9 cellular contexts compared by ENCODE assay signal in the genomic region with DNA sequence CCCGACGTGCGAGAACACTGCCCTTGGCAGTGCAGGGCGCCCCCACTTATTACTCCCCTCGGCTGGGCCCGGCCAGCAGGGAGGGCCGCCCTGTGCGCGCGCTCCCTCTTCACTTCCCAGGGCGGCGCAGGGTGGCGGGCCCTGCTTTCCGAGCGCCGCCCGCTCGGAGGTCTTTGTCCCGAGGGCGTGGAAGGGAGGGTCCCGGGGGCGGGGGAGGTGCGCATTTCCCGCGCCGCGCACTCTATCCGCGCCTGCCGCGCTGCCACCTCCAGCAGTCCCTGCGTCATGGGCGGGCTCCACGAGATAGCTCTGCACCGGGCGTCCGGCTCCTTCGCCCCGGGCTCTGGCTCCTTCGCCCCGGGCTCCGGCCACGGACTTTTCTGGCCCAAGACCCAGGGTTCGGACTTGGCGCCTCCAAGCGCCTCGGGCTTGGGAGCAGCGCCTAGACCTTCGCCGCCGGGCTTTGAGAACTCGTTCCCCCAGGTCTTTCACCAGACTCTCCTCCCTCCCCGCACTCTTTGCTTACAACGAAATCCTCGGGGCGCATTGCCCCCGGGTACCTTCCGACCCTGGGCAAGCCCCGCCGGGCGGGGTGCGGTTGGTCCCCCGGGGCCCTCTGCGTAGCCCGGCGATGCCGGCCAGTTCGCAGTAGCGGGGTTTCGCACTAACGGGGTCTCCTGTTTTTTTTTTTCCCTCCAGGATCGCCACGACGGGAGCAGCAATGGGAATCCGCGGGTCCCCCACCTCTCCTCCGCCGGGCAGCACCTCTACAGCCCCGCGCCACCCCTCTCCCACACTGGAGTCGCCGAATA. TPM values are rescaled to one million over a fixed set of nuclear protein-coding genes. Genes with fewer than 3 reads are reported as not detected.
DNase-seq lines count a peak whose midpoint lies in the region; ATAC-seq and TF ChIP-seq lines count a peak whose summit lies in the region.
"Had no signal": no experiment of that assay in that cellular context is flagged by ENCODE, and none has a peak within 500 bp of the region (broad histone marks: within the 10 kb centered on the region; RNA-seq: fewer than 3 reads in every experiment).

No MANE protein-coding gene starts in this region.

- peak overlapping the region; percentile 84 for H2AK5ac ChIP-seq in neuronal stem cell (ENCODE audit: low read depth, low read length)

- H2AFZ ChIP-seq in neuronal stem cell (ENCODE audit: low read length), result no peak overlapping the region

- ATAC-seq in activated CD8-positive, alpha-beta T cell treated with anti-CD3 and anti-CD28 coated beads for 36 hours, result no peak
- no peak for ATAC-seq in HG02884 (IDR thresholded peaks at IDR 0.05; ENCODE audit: unreplicated experiment)

- H3K9ac ChIP-seq in neuronal stem cell (ENCODE audit: low read depth, low read length, poor library complexity), result no peak overlapping the region

- peak overlapping the region; percentile 81 for H3K4me3 Mint-ChIP-seq in Calu3 (ENCODE audit: low read depth, unreplicated experiment)
- H3K4me3 Mint-ChIP-seq in activated CD8-positive, alpha-beta T cell treated with anti-CD3 and anti-CD28 coated beads for 36 hours, result no peak overlapping the region

- H2BK5ac ChIP-seq in neuronal stem cell (ENCODE audit: low read length), result peak overlapping the region; percentile 53

- intact Hi-C loops in Calu3 (cut with micrococcal nuclease; ENCODE audit: unreplicated experiment), result loop anchor here (10.0 kb wide), 1 partner anchor 56 kb away; no protein-coding TSS in a partner anchor
- intact Hi-C loops in activated CD8-positive, alpha-beta T cell treated with anti-CD3 and anti-CD28 coated beads for 36 hours (cut with micrococcal nuclease), result loop anchor here (5.0 kb wide), 1 partner anchor 297 kb away; no protein-coding TSS in a partner anchor

- H4K8ac ChIP-seq in neuronal stem cell (ENCODE audit: low read depth, low read length), result no peak overlapping the region

- H3K23ac ChIP-seq in neuronal stem cell (ENCODE audit: low read depth, low read length, poor library complexity), result no peak overlapping the region

- peak overlapping the region; percentile 89 for H3K18ac ChIP-seq in neuronal stem cell (ENCODE audit: low read length)

- no peak for TF ChIP-seq POLR2A in erythroblast (IDR thresholded peaks at IDR 0.05; ENCODE audit: low read length)

- TF ChIP-seq CTCF in Calu3 (IDR thresholded peaks at IDR 0.05; ENCODE audit: unreplicated experiment), result no peak
- no peak for TF ChIP-seq CTCF in activated CD8-positive, alpha-beta T cell treated with anti-CD3 and anti-CD28 coated beads for 36 hours (IDR thresholded peaks at IDR 0.05)

- no peak for DNase-seq in Calu3
- peak; percentile 33 for DNase-seq in MG63
- DNase-seq in erythroblast (lab: John Stamatoyannopoulos, UW), result peak; percentile 37 to 44
- DNase-seq in neuronal stem cell (ENCODE audit: low spot score), result no peak
- DNase-seq in activated CD8-positive, alpha-beta T cell treated with anti-CD3 and anti-CD28 coated beads for 36 hours, result no peak
- no peak for DNase-seq in HCEC 1CT
- no peak for DNase-seq in epidermal melanocyte (ENCODE audit: insufficient read length, low spot score)
- DNase-seq: activated B cell treated with CpG ODN at 0.5 μM for 24 hours had no signal

- H3K79me1 ChIP-seq in neuronal stem cell (ENCODE audit: low read depth, low read length), result no peaks in the 10 kb centered on the region

- H3K9me3 Mint-ChIP-seq in Calu3 (ENCODE audit: low read depth, unreplicated experiment), result no peaks in the 10 kb centered on the region
- H3K9me3 Mint-ChIP-seq in activated CD8-positive, alpha-beta T cell treated with anti-CD3 and anti-CD28 coated beads for 36 hours, result no peaks in the 10 kb centered on the region
- H3K9me3 Mint-ChIP-seq: activated B cell treated with CpG ODN at 0.5 μM for 24 hours had no signal

- WGBS in neuronal stem cell (ENCODE audit: extremely low coverage in 2 of 2, insufficient read length in 2 of 2, insufficient replicate concordance in 1 of 2), 2 donors, result no CpG with 5 or more reads among the region's 82 CpGs

- POLR2A ChIA-PET in activated CD8-positive, alpha-beta T cell treated with anti-CD3 and anti-CD28 coated beads for 36 hours (lab: Charles Lee), result no interaction called here

- peak overlapping the region; percentile 86 for H3K4me2 ChIP-seq in neuronal stem cell (ENCODE audit: insufficient read depth, low read length, poor library complexity, severe bottlenecking)

- peak overlapping the region; percentile 61 for H2BK120ac ChIP-seq in neuronal stem cell (ENCODE audit: low read depth, low read length)

- H3K9me3 ChIP-seq in MG63 (no peaks in the 10 kb centered on the region), neuronal stem cell (replicated peaks in 1 of 2; ENCODE audit: control insufficient read depth in 2 of 2, insufficient read depth in 1 of 2, low read depth in 1 of 2, low read length in 2 of 2) (no peaks in the 10 kb centered on the region)

- H2BK15ac ChIP-seq in neuronal stem cell (ENCODE audit: low read length), result peak overlapping the region; percentile 21

- no peaks in the 10 kb centered on the region for H3K4me1 Mint-ChIP-seq in Calu3 (ENCODE audit: low read depth, unreplicated experiment)
- H3K4me1 Mint-ChIP-seq in activated CD8-positive, alpha-beta T cell treated with anti-CD3 and anti-CD28 coated beads for 36 hours (ENCODE audit: low read depth), result peaks cover 12% of the 10 kb centered on the region

- H3K36me3 ChIP-seq in MG63, result no peaks in the 10 kb centered on the region
- H3K36me3 ChIP-seq in neuronal stem cell (replicated peaks in 1 of 2; ENCODE audit: control insufficient read depth in 2 of 2, insufficient read depth in 2 of 2, low read length in 2 of 2), result no peaks in the 10 kb centered on the region

- peak overlapping the region; percentile 79 for H3K14ac ChIP-seq in neuronal stem cell (ENCODE audit: low read length)

- no peak overlapping the region for H3K27ac Mint-ChIP-seq in Calu3 (ENCODE audit: unreplicated experiment)
- no peak overlapping the region for H3K27ac Mint-ChIP-seq in activated CD8-positive, alpha-beta T cell treated with anti-CD3 and anti-CD28 coated beads for 36 hours
- H3K27ac Mint-ChIP-seq: activated B cell treated with CpG ODN at 0.5 μM for 24 hours had no signal

- H3K36me3 Mint-ChIP-seq in Calu3 (ENCODE audit: insufficient read depth, unreplicated experiment), result peaks cover 26% of the 10 kb centered on the region
- no peaks in the 10 kb centered on the region for H3K36me3 Mint-ChIP-seq in activated CD8-positive, alpha-beta T cell treated with anti-CD3 and anti-CD28 coated beads for 36 hours (ENCODE audit: low read depth)

- H2BK12ac ChIP-seq in neuronal stem cell (ENCODE audit: low read length), result no peak overlapping the region

- H3K4me1 ChIP-seq in neuronal stem cell (ENCODE audit: control insufficient read depth in 2 of 2, insufficient read depth in 1 of 2, low read depth in 1 of 2, low read length in 2 of 2), result peaks cover 0 to 21% of the 10 kb centered on the region in 2 donors

- H4K91ac ChIP-seq in neuronal stem cell (ENCODE audit: low read depth, low read length, poor library complexity), result no peak overlapping the region

- no peaks in the 10 kb centered on the region for H3K27me3 Mint-ChIP-seq in Calu3 (ENCODE audit: unreplicated experiment)
- H3K27me3 Mint-ChIP-seq in activated CD8-positive, alpha-beta T cell treated with anti-CD3 and anti-CD28 coated beads for 36 hours, result peaks cover 68% of the 10 kb centered on the region

- H3K4me3 ChIP-seq in MG63 (peak overlapping the region; percentile 60), neuronal stem cell (ENCODE audit: low read length in 2 of 2) (peak overlapping the region in 1 of 2 donors; percentile 69)

- H3K4ac ChIP-seq in neuronal stem cell (ENCODE audit: low read length), result no peak overlapping the region

- CTCF ChIA-PET in Calu3 (lab: Charles Lee), result interaction anchor here (0.9 kb wide), 1 partner anchor 24 kb away, joined by 3 read pairs; no protein-coding TSS in a partner anchor
- CTCF ChIA-PET in activated CD8-positive, alpha-beta T cell treated with anti-CD3 and anti-CD28 coated beads for 36 hours (lab: Charles Lee), result no interaction called here

- no TSS peak for BruUV-seq in Calu3 (replicated peaks; lab: Mats Ljungman, UMichigan)

- H3K27me3 ChIP-seq in MG63 (peaks cover 3% of the 10 kb centered on the region; the same call in 1 of the 2 replicates), neuronal stem cell (ENCODE audit: control insufficient read depth in 3 of 3, insufficient read depth in 3 of 3, low read depth in 1 of 3, low read length in 3 of 3) (peaks cover 58 to 99% (median 83%) of the 10 kb centered on the region in 3 experiments)

- no peak overlapping the region for H3K27ac ChIP-seq in neuronal stem cell (replicated peaks; ENCODE audit: low read length)

RNA-seq across cellular contexts. Expression of gene TFAP2C, which starts 1.6 kb away (rescaled TPM):
- 3.1 and 3.4 TPM in 2 replicates for total RNA-seq in Calu3 (2022)
- 1.6 and 2.6 TPM in 2 replicates for total RNA-seq in MG63 (2014; rRNA removed; shearing (Covaris generic); ENCODE audit: low replicate concordance)
- 0.07 TPM for polyA plus RNA-seq in neuronal stem cell (2013, experiment 1 of 2)
- 0.08 TPM for polyA plus RNA-seq in neuronal stem cell (2013, experiment 2 of 2)
- not detected for total RNA-seq in activated CD8-positive, alpha-beta T cell treated with anti-CD3 and anti-CD28 coated beads for 36 hours
- total RNA-seq: activated B cell treated with CpG ODN at 0.5 μM for 24 hours had no signal

Comparison
In these comparisons a context has a peak if more than half of its experiments do, and no peak if none do; other contexts are left out.
1. DNase-seq: peak in MG63 (single experiment) and erythroblast (2 of 2); none in Calu3 (single experiment), neuronal stem cell (single experiment), activated CD8-positive, alpha-beta T cell treated with anti-CD3 and anti-CD28 coated beads for 36 hours (single experiment), HCEC 1CT (single experiment) and epidermal melanocyte (single experiment).